Comparison of ENCODE assay signal across 8 cellular contexts in genomic region chr1:65148548-65149390, GRCh38. TPM values are rescaled to one million over a fixed set of nuclear protein-coding genes. Genes with fewer than 3 reads are reported as not detected.
DNase-seq lines count a peak whose midpoint lies in the region; ATAC-seq and TF ChIP-seq lines count a peak whose summit lies in the region.

No MANE protein-coding gene starts in this region.

- TF ChIP-seq EP300 in tibial nerve (IDR thresholded peaks at IDR 0.05) = peak in 1 of 2 donors; percentile 9

- H3K4me3 ChIP-seq in GM12865 (ENCODE audit: low read depth, low read length) (peak overlapping the region; percentile 87), fibroblast of mammary gland (ENCODE audit: control insufficient read depth, low read depth, low read length) (peak overlapping the region; percentile 62), tibial nerve (peak overlapping the region; percentile 43 to 92 (median 68))

- no peaks in the 10 kb centered on the region for H3K9me3 Mint-ChIP-seq in natural killer cell treated with Interleukin-12 subunit alpha and Interleukin-12 subunit beta and Interleukin-15 and Interleukin-18, amount 100 ng/mL, for 72 hours

- H3K4me1 ChIP-seq in tibial nerve = peaks cover 0 to 16% (median 0%) of the 10 kb centered on the region in 4 donors

- H3K27me3 Mint-ChIP-seq in natural killer cell treated with Interleukin-12 subunit alpha and Interleukin-12 subunit beta and Interleukin-15 and Interleukin-18, amount 100 ng/mL, for 72 hours = peaks cover 36 to 61% of the 10 kb centered on the region in 2 donors

- TF ChIP-seq CTCF in GM12865 (IDR thresholded peaks at IDR 0.05; ENCODE audit: insufficient read depth, low read depth, low read length, missing control alignments) (no peak), fibroblast of mammary gland (conservative IDR thresholded peaks at IDR 0.05; ENCODE audit: control insufficient read depth, insufficient read depth, low read depth, low read length) (no peak), tibial nerve (IDR thresholded peaks at IDR 0.05) (no peak)

- no peak for TF ChIP-seq POLR2A in tibial nerve (IDR thresholded peaks at IDR 0.05)

- DNase-seq in 8988T (peak; percentile 47), GM12865 (ENCODE audit: low read depth) (peak; percentile 76), NCI-H146 (lab: John Stamatoyannopoulos, UW) (peak; percentile 74), fibroblast of mammary gland (ENCODE audit: low read depth) (peak; percentile 33), tibial nerve (ENCODE audit: low spot score in 2 of 2) (peak; percentile 16 to 17)
- DNase-seq in activated CD8-positive, alpha-beta memory T cell treated with anti-CD3 and anti-CD28 coated beads, Interleukin-2, amount 50 U/mL, for 4 hours = peak; percentile 32
- peak; percentile 82 for DNase-seq in natural killer cell treated with Interleukin-12 subunit alpha and Interleukin-12 subunit beta and Interleukin-15 and Interleukin-18, amount 100 ng/mL, for 72 hours (ENCODE audit: low spot score)

- peaks cover 8 to 16% of the 10 kb centered on the region in 2 donors for H3K4me1 Mint-ChIP-seq in natural killer cell treated with Interleukin-12 subunit alpha and Interleukin-12 subunit beta and Interleukin-15 and Interleukin-18, amount 100 ng/mL, for 72 hours (ENCODE audit: low read depth in 2 of 2)

- H3K36me3 ChIP-seq in tibial nerve = no peaks in the 10 kb centered on the region

- H3K36me3 Mint-ChIP-seq in natural killer cell treated with Interleukin-12 subunit alpha and Interleukin-12 subunit beta and Interleukin-15 and Interleukin-18, amount 100 ng/mL, for 72 hours = no peaks in the 10 kb centered on the region

- peak overlapping the region in 1 of 2 donors; percentile 82 for H3K27ac Mint-ChIP-seq in natural killer cell treated with Interleukin-12 subunit alpha and Interleukin-12 subunit beta and Interleukin-15 and Interleukin-18, amount 100 ng/mL, for 72 hours

- WGBS in tibial nerve, 2 donors = 1 to 3% methylated on average over 33 to 55 of the region's 75 CpGs

- H3K4me3 Mint-ChIP-seq in natural killer cell treated with Interleukin-12 subunit alpha and Interleukin-12 subunit beta and Interleukin-15 and Interleukin-18, amount 100 ng/mL, for 72 hours = peak overlapping the region; percentile 76

- ATAC-seq in HG02798 (IDR thresholded peaks at IDR 0.05; ENCODE audit: poor library complexity, unreplicated experiment) = peak; percentile 70
- peak; percentile 74 to 86 for ATAC-seq in natural killer cell treated with Interleukin-12 subunit alpha and Interleukin-12 subunit beta and Interleukin-15 and Interleukin-18, amount 100 ng/mL, for 72 hours

- H3K27ac ChIP-seq in tibial nerve = peak overlapping the region; percentile 72 to 89 (median 80)

- peaks cover 0 to 7% of the 10 kb centered on the region in 2 donors for H3K27me3 ChIP-seq in tibial nerve

- H3K9me3 ChIP-seq in tibial nerve = no peaks in the 10 kb centered on the region

RNA-seq across cellular contexts. Expression of gene AK4, which starts 0.8 kb away (rescaled TPM):
- total RNA-seq in natural killer cell treated with Interleukin-12 subunit alpha and Interleukin-12 subunit beta and Interleukin-15 and Interleukin-18, amount 100 ng/mL, for 72 hours = 10 to 100 TPM; 24.4 to 87.9 TPM
- 10 to 100 TPM; 16.1 to 24.9 (median 19.5) TPM for total RNA-seq in tibial nerve

Comparison
In these comparisons a context has a peak if more than half of its experiments do, and no peak if none do; other contexts are left out.
1. Peak in every context shown above with its lines: DNase-seq, ATAC-seq, H3K4me3 ChIP-seq and H3K27ac ChIP-seq.
2. DNase-seq: peak in every context shown above with its lines; median percentile 82 in natural killer cell treated with Interleukin-12 subunit alpha and Interleukin-12 subunit beta and Interleukin-15 and Interleukin-18, amount 100 ng/mL, for 72 hours; 76 in GM12865; 74 in NCI-H146; 47 in 8988T; 33 in fibroblast of mammary gland; 32 in activated CD8-positive, alpha-beta memory T cell treated with anti-CD3 and anti-CD28 coated beads, Interleukin-2, amount 50 U/mL, for 4 hours; 16 in tibial nerve.